ENCODE assay signal across 9 cellular contexts in the genomic region with DNA sequence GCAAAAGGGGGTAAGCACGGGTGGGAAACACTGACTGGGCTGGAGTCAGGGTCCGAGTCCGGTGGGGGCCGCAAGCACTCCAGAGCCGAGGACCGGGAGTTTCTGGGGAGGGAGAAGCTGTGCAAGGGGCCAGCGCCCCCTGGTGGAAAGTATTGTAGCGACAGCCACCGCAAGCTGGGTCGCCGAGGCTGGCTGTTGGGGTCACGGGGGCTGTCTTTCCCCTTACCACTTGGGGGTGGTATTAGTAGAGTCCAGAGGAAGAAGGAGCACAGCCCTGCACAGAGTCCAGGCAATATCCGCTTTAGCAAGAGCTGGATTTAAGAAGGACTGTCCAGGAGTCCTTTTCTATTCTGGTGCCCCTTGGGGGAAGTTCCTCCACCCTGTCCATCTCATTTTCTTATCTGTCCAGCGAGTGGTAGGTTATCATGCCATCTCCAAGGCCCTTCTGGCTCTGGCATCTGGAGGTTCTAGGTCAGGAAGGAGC. TPM values are rescaled to one million over a fixed set of nuclear protein-coding genes. Genes with fewer than 3 reads are reported as not detected.
DNase-seq lines count a peak whose midpoint lies in the region; ATAC-seq and TF ChIP-seq lines count a peak whose summit lies in the region.
"Had no signal": no experiment of that assay in that cellular context is flagged by ENCODE, and none has a peak within 500 bp of the region (broad histone marks: within the 10 kb centered on the region; RNA-seq: fewer than 3 reads in every experiment).

No MANE protein-coding gene starts in this region.

- DNase-seq in Caki2 (ENCODE audit: low read depth) (peak; percentile 67), OCI-M1 (lab: John Stamatoyannopoulos, UW) (peak; percentile 83), activated T-cell treated with anti-CD3 and anti-CD28 coated beads for 1 hour (ENCODE audit: low read depth) (peak; percentile 72), epithelial cell of proximal tubule (ENCODE audit: low read depth) (no peak)
- peak; percentile 56 to 86 (median 76) for DNase-seq in naive thymus-derived CD8-positive, alpha-beta T cell
- DNase-seq in stimulated activated naive CD4-positive, alpha-beta T cell (lab: John Stamatoyannopoulos, UW): peak; percentile 31 to 79 (median 66)

- peak overlapping the region; percentile 21 to 74 (median 56) for H3K4me3 Mint-ChIP-seq in naive thymus-derived CD8-positive, alpha-beta T cell

- H3K4me1 Mint-ChIP-seq in naive thymus-derived CD8-positive, alpha-beta T cell: peaks cover 10 to 22% (median 20%) of the 10 kb centered on the region in 4 donors

- H3K27me3 Mint-ChIP-seq in naive thymus-derived CD8-positive, alpha-beta T cell: peaks cover 5 to 22% (median 19%) of the 10 kb centered on the region in 5 donors

- in situ Hi-C loops in Caki2 (cut with HindIII; ENCODE audit: low pct_unique_long_range_greater_than_20kb, low sequenced_read_pairs): no loop called here

- ATAC-seq in HG03521 (IDR thresholded peaks at IDR 0.05; ENCODE audit: unreplicated experiment) (peak; percentile 48), HG02623 (IDR thresholded peaks at IDR 0.05; ENCODE audit: unreplicated experiment) (no peak)
- peak; percentile 79 to 90 for ATAC-seq in naive thymus-derived CD8-positive, alpha-beta T cell

- peak overlapping the region in 5 of 10 donors; percentile 70 to 90 (median 76) for H3K27ac Mint-ChIP-seq in naive thymus-derived CD8-positive, alpha-beta T cell

- H3K9me3 Mint-ChIP-seq in naive thymus-derived CD8-positive, alpha-beta T cell: no peaks in the 10 kb centered on the region

- no peak overlapping the region for H3K4me3 ChIP-seq in epithelial cell of proximal tubule (ENCODE audit: low read depth, low read length)

- H3K36me3 Mint-ChIP-seq in naive thymus-derived CD8-positive, alpha-beta T cell: no peaks in the 10 kb centered on the region

- peak; percentile 86 for TF ChIP-seq CTCF in epithelial cell of proximal tubule (conservative IDR thresholded peaks at IDR 0.05; ENCODE audit: low read depth, low read length)

- POLR2A ChIA-PET in naive thymus-derived CD8-positive, alpha-beta T cell (lab: Charles Lee): interaction anchor here (3.5 kb wide), 1 partner anchor 66 kb away, joined by 22 read pairs; no protein-coding TSS in a partner anchor

RNA-seq across cellular contexts. Expression of gene ETV3, which starts 17.9 kb away (rescaled TPM):
- 5.2 and 7.3 TPM in 2 replicates for total RNA-seq in Caki2 (2014; rRNA removed; shearing (Covaris generic); ENCODE audit: low replicate concordance)
- 6.9 and 7.7 TPM in 2 replicates for total RNA-seq in epithelial cell of proximal tubule
- 10 to 100 TPM; 26.6 to 29.8 TPM for total RNA-seq in naive thymus-derived CD8-positive, alpha-beta T cell
- 10 to 100 TPM in 1 of 3 donors, 1 to 10 TPM in 2; 3.5 to 16.4 (median 7.0) TPM for polyA plus RNA-seq in naive thymus-derived CD8-positive, alpha-beta T cell

RNA-seq across cellular contexts. Expression of gene ETV3L, which starts 56.5 kb away (rescaled TPM):
- not detected in 2 replicates for total RNA-seq in Caki2 (2014; rRNA removed; shearing (Covaris generic); ENCODE audit: low replicate concordance)
- not detected in 2 replicates for total RNA-seq in epithelial cell of proximal tubule
- not detected for total RNA-seq in naive thymus-derived CD8-positive, alpha-beta T cell
- polyA plus RNA-seq in naive thymus-derived CD8-positive, alpha-beta T cell: not detected
- total RNA-seq: activated CD8-positive, alpha-beta memory T cell treated with anti-CD3 and anti-CD28 coated beads for 36 hours had no signal
